ENCODE assay signal across 8 cellular contexts in genomic region chr1:61337981-61338848, GRCh38.
A peak's percentile ranks its signal among the peaks of the same experiment; 100 is the strongest.
DNase-seq lines count a peak whose midpoint lies in the region; ATAC-seq and TF ChIP-seq lines count a peak whose summit lies in the region.

No MANE protein-coding gene starts in this region.

- intact Hi-C loops in posterior vena cava (cut with DNase I): loop anchor here in 1 of 2 donors (5.0 to 10.0 kb wide), 3 partner anchors 114 to 283 kb away; partner anchors contain the start of gene NFIA

- peak overlapping the region; percentile 78 for H3K27ac ChIP-seq in osteoblast (ENCODE audit: low read depth, low read length)

- no peaks in the 10 kb centered on the region for H3K36me3 ChIP-seq in osteoblast (ENCODE audit: insufficient read depth, low read length)

- ATAC-seq in GM21576 (IDR thresholded peaks at IDR 0.05; ENCODE audit: unreplicated experiment): no peak

- TF ChIP-seq CTCF in WI38 (IDR thresholded peaks at IDR 0.05; ENCODE audit: low read depth, low read length) (0 out of 2 replicates have a peak, but pooled peaks have one; percentile 34), osteoblast (IDR thresholded peaks at IDR 0.05; ENCODE audit: extremely low read depth, low read depth, low read length) (peak; percentile 83), GM20000 (IDR thresholded peaks at IDR 0.05; ENCODE audit: extremely low read depth, missing control alignments) (no peak)

- no peaks in the 10 kb centered on the region for H4K20me1 ChIP-seq in osteoblast (ENCODE audit: insufficient read depth, low read length)

- peak overlapping the region; percentile 87 for H2AFZ ChIP-seq in osteoblast (ENCODE audit: low read length)

- H3K79me2 ChIP-seq in osteoblast (ENCODE audit: insufficient read depth, low read length): no peaks in the 10 kb centered on the region

- DNase-seq in ELR (ENCODE audit: low read depth) (peak; percentile 84), NCI-H1436 treated with DMSO at 0.1 percent for 48 hours (lab: John Stamatoyannopoulos, UW) (peak; percentile 20), glomerular visceral epithelial cell (ENCODE audit: extremely low spot score) (peak; percentile 93), osteoblast (ENCODE audit: insufficient read length, low spot score, missing footprints) (peak; percentile 89), GM20000 (ENCODE audit: low spot score) (no peak), posterior vena cava (ENCODE audit: low spot score) (no peak)

- H3K9me3 ChIP-seq in osteoblast (ENCODE audit: low read depth, low read length): no peaks in the 10 kb centered on the region

- H3K4me1 ChIP-seq in osteoblast (ENCODE audit: insufficient read depth, low read length): peaks cover 15% of the 10 kb centered on the region

- peaks cover 3% of the 10 kb centered on the region for H3K27me3 ChIP-seq in osteoblast (ENCODE audit: insufficient read depth, low read length)

- no peak overlapping the region for H3K4me3 ChIP-seq in WI38 (ENCODE audit: low read depth, low read length)
- peak overlapping the region; percentile 69 for H3K4me3 ChIP-seq in osteoblast (ENCODE audit: insufficient read depth, low read length)

- peak overlapping the region; percentile 88 for H3K4me2 ChIP-seq in osteoblast (ENCODE audit: insufficient read depth, low read length)

Comparison
In these comparisons a context has a peak if more than half of its experiments do, and no peak if none do; other contexts are left out.
1. DNase-seq: peak in ELR (single experiment), NCI-H1436 treated with DMSO at 0.1 percent for 48 hours (single experiment), glomerular visceral epithelial cell (single experiment) and osteoblast (single experiment); none in GM20000 (single experiment) and posterior vena cava (single experiment).